In the genomic region with DNA sequence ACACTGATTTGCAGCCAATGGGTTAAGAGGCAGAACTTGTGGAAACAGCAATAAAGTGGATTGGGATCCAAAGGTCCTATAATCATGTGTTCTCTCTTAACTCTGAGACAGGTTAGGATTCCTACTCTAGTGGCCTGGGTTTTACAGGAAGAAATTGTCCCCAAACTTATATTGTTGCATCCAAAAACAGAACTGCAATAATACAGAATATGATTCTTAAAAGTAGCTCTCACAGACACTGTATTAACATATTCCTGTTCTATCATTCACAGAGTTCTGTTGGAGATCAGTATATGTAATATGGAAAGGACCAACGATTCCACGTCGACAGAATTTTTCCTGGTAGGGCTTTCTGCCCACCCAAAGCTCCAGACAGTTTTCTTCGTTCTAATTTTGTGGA, we compare ENCODE assay signal across 38 cellular contexts. TPM values are rescaled to one million over a fixed set of nuclear protein-coding genes. Genes with fewer than 3 reads are reported as not detected.
"Had no signal": no experiment of that assay in that cellular context is flagged by ENCODE, and none has a peak within 500 bp of the region (broad histone marks: within the 10 kb centered on the region; RNA-seq: fewer than 3 reads in every experiment).

A gene with protein sequence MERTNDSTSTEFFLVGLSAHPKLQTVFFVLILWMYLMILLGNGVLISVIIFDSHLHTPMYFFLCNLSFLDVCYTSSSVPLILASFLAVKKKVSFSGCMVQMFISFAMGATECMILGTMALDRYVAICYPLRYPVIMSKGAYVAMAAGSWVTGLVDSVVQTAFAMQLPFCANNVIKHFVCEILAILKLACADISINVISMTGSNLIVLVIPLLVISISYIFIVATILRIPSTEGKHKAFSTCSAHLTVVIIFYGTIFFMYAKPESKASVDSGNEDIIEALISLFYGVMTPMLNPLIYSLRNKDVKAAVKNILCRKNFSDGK (plus strand): TSS at position 301 of the 400 bp plus-strand sequence. CDS start 0 bp downstream, at position 301.

- DNase-seq: Karpas-422, Kasumi-1, MG63, MM.1S, MV-4-11, NCI-H1048, NCI-H1092, NCI-H1092 treated with DMSO at 0.1 percent for 48 hours, NCI-H1105, NCI-H1105 treated with DMSO at 0.1 percent for 48 hours, NCI-H1417, NCI-H1417 treated with DMSO at 0.1 percent for 48 hours, NCI-H1436, NCI-H1436 treated with DMSO at 0.1 percent for 48 hours, NCI-H146, NCI-H1694, NCI-H1694 treated with DMSO at 0.1 percent for 48 hours, NCI-H187, NCI-H187 treated with DMSO at 0.1 percent for 48 hours, NCI-H1930, NCI-H2029, NCI-H2029 treated with DMSO at 0.1 percent for 48 hours, NCI-H2081, NCI-H2081 treated with DMSO at 0.1 percent for 48 hours, NCI-H2107, NCI-H2171, NCI-H2171 treated with DMSO at 0.1 percent for 48 hours, NCI-H2227 treated with DMSO at 0.1 percent for 48 hours, NCI-H226, NCI-H345, NCI-H446, NCI-H446 treated with DMSO at 0.1 percent for 48 hours, NCI-H510A had no signal

- H3K4me3 ChIP-seq: MG63 had no signal

- H3K27me3 ChIP-seq: MG63 had no signal

- H3K27ac ChIP-seq: KMS-11 had no signal

- H3K36me3 ChIP-seq: MG63 had no signal

- H3K4me2 ChIP-seq: KMS-11 had no signal

RNA-seq across cellular contexts. Expression of the gene that starts here (rescaled TPM):
- total RNA-seq: LHCN-M2, M059J, MCF 10A, NCI-H460 had no signal
